Comparison of ENCODE assay signal across 8 cellular contexts in the genomic region with DNA sequence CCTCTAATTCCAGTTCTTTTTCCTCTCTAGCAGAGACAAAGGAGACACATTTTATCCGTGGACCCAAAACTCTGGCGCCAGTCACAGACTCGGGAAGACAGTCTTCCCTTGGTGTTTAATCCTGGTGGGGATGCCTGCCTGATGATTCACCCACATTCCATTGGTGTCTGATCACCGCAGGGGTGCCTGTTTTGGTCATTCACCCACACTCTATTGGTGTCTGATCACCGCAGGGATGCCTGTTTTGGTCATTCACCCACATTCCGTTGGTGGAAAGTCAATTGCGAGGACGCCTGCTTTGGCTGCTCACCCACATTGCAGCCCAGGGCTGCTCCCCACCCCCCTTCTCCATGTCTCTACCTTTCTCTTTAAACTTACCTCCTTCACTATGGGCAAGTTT. TPM values are rescaled to one million over a fixed set of nuclear protein-coding genes. Genes with fewer than 3 reads are reported as not detected.
A peak's percentile ranks its signal among the peaks of the same experiment; 100 is the strongest.
DNase-seq lines count a peak whose midpoint lies in the region; FAIRE-seq and TF ChIP-seq lines count a peak whose summit lies in the region.
"Not testable (repeated sequence)": the region's sequence is repeated elsewhere in the genome, so short reads cannot be mapped to it uniquely, and the experiment has no call there.

No MANE protein-coding gene starts in this region.

- not testable (repeated sequence) for H3K56ac ChIP-seq in mesendoderm (ENCODE audit: low read length)

- not testable (repeated sequence) for H3K23ac ChIP-seq in mesendoderm (ENCODE audit: low read length)

- not testable (repeated sequence) for H3K4me3 Mint-ChIP-seq in HFFc6

- no CpG with 5 or more reads among the region's 8 CpGs for WGBS in mesendoderm (ENCODE audit: extremely low coverage, insufficient coverage, low lambda C conversion rate)

- H3K79me2 ChIP-seq in mesendoderm (ENCODE audit: control insufficient read depth, insufficient read depth, low read length): not testable (repeated sequence)

- H3K4me1 Mint-ChIP-seq in HFFc6 (ENCODE audit: low read depth): not testable (repeated sequence)

- not testable (repeated sequence) for H2BK120ac ChIP-seq in mesendoderm (ENCODE audit: low read depth, low read length)

- not testable (repeated sequence) for H3K27me3 Mint-ChIP-seq in HFFc6 (ENCODE audit: insufficient read depth)

- not testable (repeated sequence) for H4K5ac ChIP-seq in mesendoderm (ENCODE audit: low read length)

- DNase-seq in Daoy (ENCODE audit: low read depth): peak; percentile 94
- DNase-seq in HFFc6: peak; percentile 90
- DNase-seq in NCI-H460 (ENCODE audit: extremely low read depth, low read depth): peak; percentile 55
- DNase-seq in T1000 (lab: John Stamatoyannopoulos, UW): peak; percentile 84
- DNase-seq in cardiac fibroblast (ENCODE audit: low read depth in 2 of 2): peak; percentile 65 to 90
- peak; percentile 54 for DNase-seq in fibroblast of the aortic adventitia (ENCODE audit: low read depth)
- peak; percentile 86 for DNase-seq in mesendoderm
- peak; percentile 53 for DNase-seq in urothelium cell line (ENCODE audit: low spot score)

- not testable (repeated sequence) for H2AK5ac ChIP-seq in mesendoderm (ENCODE audit: low read length)

- not testable (repeated sequence) for H3K4ac ChIP-seq in mesendoderm (ENCODE audit: low read depth, low read length)

- H3K9ac ChIP-seq in mesendoderm (ENCODE audit: low read length): not testable (repeated sequence)

- H3K36me3 Mint-ChIP-seq in HFFc6 (ENCODE audit: low read depth): peaks cover 15% of the 10 kb centered on the region

- H3K4me1 ChIP-seq in mesendoderm (ENCODE audit: control insufficient read depth, low read depth, low read length): not testable (repeated sequence)

- H3K79me1 ChIP-seq in mesendoderm (ENCODE audit: low read length): not testable (repeated sequence)

- not testable (repeated sequence) for H2BK5ac ChIP-seq in mesendoderm (ENCODE audit: low read length)

- H2BK15ac ChIP-seq in mesendoderm (replicated peaks; ENCODE audit: low read depth): not testable (repeated sequence)

- H3K4me3 ChIP-seq in cardiac fibroblast (replicated peaks in 1 of 2; ENCODE audit: low read depth in 2 of 2, low read length in 2 of 2); fibroblast of the aortic adventitia (ENCODE audit: low read depth, low read length); mesendoderm (ENCODE audit: low read length): not testable (repeated sequence)

- H3K18ac ChIP-seq in mesendoderm (ENCODE audit: low read length): not testable (repeated sequence)

- peak; percentile 94 for FAIRE-seq in urothelium cell line (lab: Jason Lieb, UNC)

- H3K36me3 ChIP-seq in mesendoderm (ENCODE audit: control insufficient read depth, insufficient read depth, low read length): not testable (repeated sequence)

- not testable (repeated sequence) for H3K27ac Mint-ChIP-seq in HFFc6

- H3K27ac ChIP-seq in mesendoderm (ENCODE audit: low read depth, low read length): not testable (repeated sequence)

- H3K9me3 Mint-ChIP-seq in HFFc6: not testable (repeated sequence)

- not testable (repeated sequence) for H3K4me2 ChIP-seq in mesendoderm (ENCODE audit: low read length)

- TF ChIP-seq CTCF in HFFc6 (IDR thresholded peaks at IDR 0.05); cardiac fibroblast (IDR thresholded peaks at IDR 0.05; ENCODE audit: low read depth, low read length); fibroblast of the aortic adventitia (IDR thresholded peaks at IDR 0.05; ENCODE audit: insufficient read depth, low read length): not testable (repeated sequence)

- not testable (repeated sequence) for H4K8ac ChIP-seq in mesendoderm (ENCODE audit: low read depth, low read length)

- H3K27me3 ChIP-seq in mesendoderm (ENCODE audit: insufficient read depth, low read length, poor library complexity): not testable (repeated sequence)

RNA-seq across cellular contexts. Expression of a gene that starts 27.0 kb away (rescaled TPM):
- 27.2 and 38.5 TPM in 2 replicates for total RNA-seq in Daoy (2014; rRNA removed; shearing (Covaris generic))
- total RNA-seq in HFFc6 (2021; fragmentation: NEBNext Ultra II Directional; extraction: Animal tissue kit (Norgen Biotek cat#: 25700)): 10 to 100 TPM; 12.5 to 15.5 (median 14.7) TPM
- total RNA-seq in NCI-H460 (2014; rRNA removed; shearing (Covaris generic)): 44.0 and 51.8 TPM in 2 replicates
- polyA plus RNA-seq in NCI-H460 (2014; cell fraction: nucleus; rRNA removed): 30.7 and 35.7 TPM in 2 replicates
- total RNA-seq in fibroblast of the aortic adventitia (ENCODE audit: low replicate concordance): 13.2 and 25.8 TPM in 2 replicates
- polyA plus RNA-seq in mesendoderm (2013, experiment 1 of 2): 18.5 TPM
- polyA plus RNA-seq in mesendoderm (2013, experiment 2 of 2): 21.7 TPM
